Comparison of ENCODE assay signal across 9 cellular contexts in the genomic region with DNA sequence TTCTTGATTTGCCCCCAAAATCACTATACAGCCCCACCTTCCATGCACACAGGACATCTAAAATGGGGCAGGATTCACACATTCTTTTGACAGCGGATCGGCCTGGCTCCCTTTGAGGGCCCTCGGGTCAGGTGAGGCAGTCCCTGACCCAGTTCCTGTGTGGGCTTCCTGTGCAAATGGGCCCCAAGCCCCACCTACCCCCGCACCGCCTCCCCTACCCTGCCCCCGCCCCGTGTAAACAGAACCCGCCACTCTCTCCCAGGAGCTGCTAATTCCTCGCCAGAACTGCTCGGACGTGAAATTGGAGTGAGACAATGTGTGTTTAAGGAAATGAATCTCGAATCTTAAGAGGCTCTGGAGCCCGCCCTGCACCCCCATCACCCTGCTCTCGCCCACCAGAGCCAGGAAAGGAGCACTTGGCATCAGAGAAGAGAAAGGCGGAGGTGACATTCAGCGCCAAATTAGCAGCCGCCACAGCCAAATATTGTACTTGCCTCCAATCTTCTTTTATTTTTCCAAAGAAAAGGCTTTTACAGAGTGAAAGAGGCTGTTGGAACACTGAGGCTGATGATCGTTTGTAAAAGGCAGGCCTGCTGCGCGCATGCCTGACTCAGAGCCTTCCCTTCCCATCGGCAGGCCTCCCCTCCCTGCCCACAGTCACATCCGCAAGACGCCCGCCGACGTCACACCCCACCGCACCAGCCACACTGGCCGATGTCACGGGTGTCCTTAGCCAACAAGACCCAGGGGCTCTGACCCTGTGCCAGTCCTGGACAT. TPM values are rescaled to one million over a fixed set of nuclear protein-coding genes. Genes with fewer than 3 reads are reported as not detected.
DNase-seq lines count a peak whose midpoint lies in the region; FAIRE-seq and TF ChIP-seq lines count a peak whose summit lies in the region.
"Had no signal": no experiment of that assay in that cellular context is flagged by ENCODE, and none has a peak within 500 bp of the region (broad histone marks: within the 10 kb centered on the region; RNA-seq: fewer than 3 reads in every experiment).

No MANE protein-coding gene starts in this region.

- DNase-seq in GM12891 (ENCODE audit: insufficient read length, low spot score) (no peak), epithelial cell of prostate (ENCODE audit: low read depth, low spot score) (peak; percentile 10), KG1 (lab: John Stamatoyannopoulos, UW) (no peak), RCC 7860 (ENCODE audit: low spot score) (no peak), RPMI8226 (no peak)
- DNase-seq in activated CD8-positive, alpha-beta memory T cell treated with anti-CD3 and anti-CD28 coated beads, Interleukin-2, amount 50 U/mL, for 24 hours (ENCODE audit: extremely low read depth), result peak; percentile 41

- H3K9ac ChIP-seq in stomach smooth muscle (ENCODE audit: low read length in 2 of 2), result peak overlapping the region; percentile 53 to 66

- H3K4me1 ChIP-seq in neutrophil (ENCODE audit: control insufficient read depth in 1 of 2, insufficient read depth in 1 of 2, low read depth in 1 of 2, low read length in 1 of 2) (peaks cover 6 to 22% of the 10 kb centered on the region in 2 experiments), stomach smooth muscle (ENCODE audit: control insufficient read depth, insufficient read depth, low read length) (peaks cover 9% of the 10 kb centered on the region)

- peak; percentile 5 for FAIRE-seq in GM12891 (lab: Jason Lieb, UNC)
- FAIRE-seq in RCC 7860 (lab: Jason Lieb, UNC), result no peak
- FAIRE-seq: GM12878 had no signal

- H3K36me3 ChIP-seq in neutrophil, result no peaks in the 10 kb centered on the region
- H3K36me3 ChIP-seq in stomach smooth muscle (ENCODE audit: control insufficient read depth in 2 of 2, insufficient read depth in 2 of 2, low read length in 2 of 2), result no peaks in the 10 kb centered on the region

- peaks cover 10% of the 10 kb centered on the region for H3K27me3 ChIP-seq in neutrophil
- no peaks in the 10 kb centered on the region for H3K27me3 ChIP-seq in stomach smooth muscle (ENCODE audit: control insufficient read depth in 1 of 2, insufficient read depth in 2 of 2, low read length in 2 of 2)

- no peak overlapping the region for H3K27ac ChIP-seq in epithelial cell of prostate
- peak overlapping the region; percentile 16 for H3K27ac ChIP-seq in neutrophil
- H3K27ac ChIP-seq in stomach smooth muscle (ENCODE audit: low read length), result peak overlapping the region; percentile 58

- TF ChIP-seq POLR2A in GM12891 (IDR thresholded peaks at IDR 0.05; ENCODE audit: low read depth, low read length), result no peak

- TF ChIP-seq CTCF in neutrophil (IDR thresholded peaks at IDR 0.05), result no peak

- no peaks in the 10 kb centered on the region for H3K9me3 ChIP-seq in neutrophil
- H3K9me3 ChIP-seq in stomach smooth muscle (ENCODE audit: control insufficient read depth in 2 of 2, low read length in 2 of 2), result no peaks in the 10 kb centered on the region

- H3K4me3 ChIP-seq in neutrophil (ENCODE audit: low read depth in 1 of 2, low read length in 1 of 2) (no peak overlapping the region), stomach smooth muscle (ENCODE audit: low read length in 2 of 2) (peak overlapping the region; percentile 49 to 64)
- H3K4me3 ChIP-seq: GM12878 had no signal

TF ChIP-seq in GM12891, 5 proteins besides CTCF, POLR2A, EP300 and RAD21:
- no peak for TF ChIP-seq PAX5 (IDR thresholded peaks at IDR 0.05; ENCODE audit: insufficient read depth, low read length, severe bottlenecking)
- TF ChIP-seq TAF1 (IDR thresholded peaks at IDR 0.05; ENCODE audit: low read depth, low read length), result no peak
- TF ChIP-seq POU2F2 (IDR thresholded peaks at IDR 0.05; ENCODE audit: low read depth, low read length), result no peak
- no peak for TF ChIP-seq SPI1 (IDR thresholded peaks at IDR 0.05; ENCODE audit: low read depth, low read length)
- no peak for TF ChIP-seq POLR2AphosphoS5 (IDR thresholded peaks at IDR 0.05; ENCODE audit: low read depth, low read length)

RNA-seq across cellular contexts. Expression of gene CACNA2D2, which starts 53.1 kb away (rescaled TPM):
- polyA plus RNA-seq in GM12891 (2012; ENCODE audit: low read depth, missing spikeins), result 0.03 TPM

Comparison
In these comparisons a context has a peak if more than half of its experiments do, and no peak if none do; other contexts are left out.
1. DNase-seq: peak in activated CD8-positive, alpha-beta memory T cell treated with anti-CD3 and anti-CD28 coated beads, Interleukin-2, amount 50 U/mL, for 24 hours (single experiment) and epithelial cell of prostate (single experiment); none in GM12891 (single experiment), KG1 (single experiment), RCC 7860 (single experiment) and RPMI8226 (single experiment).
2. H3K4me3 ChIP-seq: peak in stomach smooth muscle (2 of 2); none in neutrophil (0 of 2).